In genomic region chr2:119106301-119106897, GRCh38 we compare ENCODE assay signal across 8 cellular contexts. TPM values are rescaled to one million over a fixed set of nuclear protein-coding genes. Genes with fewer than 3 reads are reported as not detected.
A peak's percentile ranks its signal among the peaks of the same experiment; 100 is the strongest.
DNase-seq lines count a peak whose midpoint lies in the region; FAIRE-seq and TF ChIP-seq lines count a peak whose summit lies in the region.
"Had no signal": no experiment of that assay in that cellular context is flagged by ENCODE, and none has a peak within 500 bp of the region (broad histone marks: within the 10 kb centered on the region; RNA-seq: fewer than 3 reads in every experiment).

No MANE protein-coding gene starts in this region.

- peaks cover 10% of the 10 kb centered on the region for H3K27me3 Mint-ChIP-seq in endodermal cell (ENCODE audit: insufficient read depth)

- FAIRE-seq in H54 (lab: Jason Lieb, UNC), result no peak
- FAIRE-seq: TTC549 had no signal

- no peaks in the 10 kb centered on the region for H3K4me1 ChIP-seq in SJCRH30
- no peaks in the 10 kb centered on the region for H3K4me1 ChIP-seq in endodermal cell (ENCODE audit: control insufficient read depth, insufficient read depth, low read length)

- H3K9me3 ChIP-seq in SJCRH30 (replicated peaks) (no peaks in the 10 kb centered on the region), endodermal cell (ENCODE audit: control insufficient read depth, low read length) (peaks cover 9% of the 10 kb centered on the region)

- peaks cover 13% of the 10 kb centered on the region for H3K9me3 Mint-ChIP-seq in endodermal cell

- no peak for TF ChIP-seq CTCF in HFF-Myc (IDR thresholded peaks at IDR 0.05; ENCODE audit: low read depth, low read length, missing control alignments)
- no peak for TF ChIP-seq CTCF in endodermal cell (conservative IDR thresholded peaks at IDR 0.05)

- H3K36me3 Mint-ChIP-seq in endodermal cell (ENCODE audit: low read depth), result peaks cover 1% of the 10 kb centered on the region

- H3K4me3 Mint-ChIP-seq in endodermal cell, result no peak overlapping the region

- WGBS in endodermal cell (ENCODE audit: insufficient coverage in 1 of 2, insufficient read length in 1 of 2), 2 experiments, result 26 to 48% methylated on average over 3 to 4 of the region's 5 CpGs

- H3K27me3 ChIP-seq in SJCRH30 (no peaks in the 10 kb centered on the region), endodermal cell (ENCODE audit: control insufficient read depth, insufficient read depth, low read length, poor library complexity, severe bottlenecking) (peaks cover 5% of the 10 kb centered on the region)

- H3K27ac Mint-ChIP-seq in endodermal cell, result no peak overlapping the region

- H3K4me3 ChIP-seq in HFF-Myc (replicated peaks; ENCODE audit: low read depth, low read length) (no peak overlapping the region), SJCRH30 (no peak overlapping the region), endodermal cell (ENCODE audit: low read length) (no peak overlapping the region), skeletal muscle cell (ENCODE audit: low read depth, low read length) (no peak overlapping the region)

- TF ChIP-seq POLR2A in H54 (IDR thresholded peaks at IDR 0.05; ENCODE audit: low read depth, low read length), result no peak

- H3K27ac ChIP-seq in SJCRH30 (no peak overlapping the region), endodermal cell (ENCODE audit: low read depth, low read length) (no peak overlapping the region)

- H3K36me3 ChIP-seq in SJCRH30, result no peaks in the 10 kb centered on the region
- H3K36me3 ChIP-seq in endodermal cell (ENCODE audit: control insufficient read depth, insufficient read depth, low read length), result no peaks in the 10 kb centered on the region

- no peak overlapping the region for H3K9ac ChIP-seq in endodermal cell (ENCODE audit: extremely low read depth, low read length, poor library complexity, severe bottlenecking)

- H3K4me1 Mint-ChIP-seq in endodermal cell, result no peaks in the 10 kb centered on the region

- DNase-seq in HFF-Myc (ENCODE audit: extremely low read depth, low read depth), result peak; percentile 7
- DNase-seq in SJCRH30, result peak; percentile 55 to 75
- peak; percentile 93 for DNase-seq in endodermal cell
- peak; percentile 1 for DNase-seq in skeletal muscle cell (ENCODE audit: low read depth)
- no peak for DNase-seq in H54 (ENCODE audit: insufficient read length, low spot score)
- DNase-seq in NCI-H446 treated with DMSO at 0.1 percent for 48 hours (lab: John Stamatoyannopoulos, UW), result no peak
- DNase-seq in NCI-H146 treated with DMSO at 0.1 percent for 48 hours (lab: John Stamatoyannopoulos, UW; ENCODE audit: unreplicated experiment), result no peak

RNA-seq across cellular contexts. Expression of gene C1QL2, which starts 52.2 kb away (rescaled TPM):
- not detected in 2 replicates for total RNA-seq in SJCRH30 (2014; rRNA removed; shearing (Covaris generic))
- total RNA-seq in endodermal cell, result not detected
- polyA plus RNA-seq in endodermal cell (2013, experiment 1 of 2), result not detected
- polyA plus RNA-seq in endodermal cell (2013, experiment 2 of 2), result not detected

Comparison
In these comparisons a context has a peak if more than half of its experiments do, and no peak if none do; other contexts are left out.
1. DNase-seq: peak in HFF-Myc (single experiment), SJCRH30 (2 of 2), endodermal cell (single experiment) and skeletal muscle cell (single experiment); none in H54 (single experiment), NCI-H446 treated with DMSO at 0.1 percent for 48 hours (single experiment) and NCI-H146 treated with DMSO at 0.1 percent for 48 hours (single experiment).